In the genomic region with DNA sequence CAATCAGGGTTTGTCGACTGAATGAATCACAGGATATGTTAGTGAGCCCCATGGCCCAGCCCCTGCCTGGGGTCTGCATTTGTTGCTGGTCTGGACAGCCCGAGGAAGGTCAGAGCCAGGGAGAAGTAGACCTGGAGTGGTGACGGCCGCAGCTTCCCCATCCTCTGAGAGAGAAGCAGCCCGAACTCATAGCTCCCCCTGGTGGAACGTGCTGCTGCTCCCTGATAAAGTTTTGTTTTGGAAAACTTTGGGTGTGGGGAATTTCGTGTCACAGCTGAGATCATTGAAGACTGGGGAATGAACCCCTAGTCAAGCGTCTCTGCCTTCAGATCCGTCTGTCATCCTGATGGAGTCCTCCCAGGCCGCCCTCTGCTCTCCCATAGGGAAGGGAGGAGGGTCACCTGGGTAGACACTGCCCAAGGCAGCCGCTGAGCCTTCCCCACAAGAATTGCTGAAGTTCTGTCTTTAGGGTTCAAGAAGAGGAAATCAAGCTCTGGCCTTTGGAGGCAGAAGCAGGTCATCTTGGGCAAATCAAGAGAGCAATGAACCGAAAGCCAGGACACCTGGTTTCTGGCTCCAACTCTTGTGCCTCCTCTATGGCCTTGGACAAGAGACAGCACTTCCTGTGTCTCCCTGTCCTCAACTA, we compare ENCODE assay signal across 8 cellular contexts.
DNase-seq lines count a peak whose midpoint lies in the region; ATAC-seq and TF ChIP-seq lines count a peak whose summit lies in the region.

No MANE protein-coding gene starts in this region.

- H3K4me1 ChIP-seq in Peyer's patch (no peaks in the 10 kb centered on the region), trophoblast cell (ENCODE audit: control insufficient read depth in 1 of 2, insufficient read depth in 2 of 2, low read length in 2 of 2) (no peaks in the 10 kb centered on the region)

- H3K27me3 ChIP-seq in Peyer's patch (no peaks in the 10 kb centered on the region), trophoblast cell (ENCODE audit: insufficient read depth, low read length) (no peaks in the 10 kb centered on the region)

- H3K4me3 ChIP-seq in Peyer's patch (no peak overlapping the region), fibroblast of the aortic adventitia (ENCODE audit: low read depth, low read length) (no peak overlapping the region), trophoblast cell (ENCODE audit: low read depth, low read length) (no peak overlapping the region)

- DNase-seq in Peyer's patch (peak in 1 of 3 donors; percentile 52), fibroblast of the aortic adventitia (ENCODE audit: low read depth) (peak; percentile 58), trophoblast cell (peak; percentile 16 to 64)

- H2BK5ac ChIP-seq in trophoblast cell (ENCODE audit: low read depth, low read length, poor library complexity): no peak overlapping the region

- no peak for TF ChIP-seq POLR2A in Peyer's patch (IDR thresholded peaks at IDR 0.05)

- H3K36me3 ChIP-seq in Peyer's patch (no peaks in the 10 kb centered on the region), trophoblast cell (ENCODE audit: control insufficient read depth in 1 of 2, insufficient read depth in 2 of 2, low read length in 2 of 2) (peaks cover 0 to 2% of the 10 kb centered on the region in 2 experiments)

- ATAC-seq in GM21723 (IDR thresholded peaks at IDR 0.05; ENCODE audit: unreplicated experiment): no peak
- no peak for ATAC-seq in GM18520 (IDR thresholded peaks at IDR 0.05; ENCODE audit: unreplicated experiment)
- no peak for ATAC-seq in HG02571 (IDR thresholded peaks at IDR 0.05; ENCODE audit: unreplicated experiment)

- no peak overlapping the region for H3K9ac ChIP-seq in trophoblast cell (ENCODE audit: low read length)

- H3K27ac ChIP-seq in 22Rv1 (no peak overlapping the region), Peyer's patch (no peak overlapping the region), trophoblast cell (ENCODE audit: low read depth, low read length) (no peak overlapping the region)

- H3K18ac ChIP-seq in trophoblast cell (ENCODE audit: low read length): no peak overlapping the region

- H3K14ac ChIP-seq in trophoblast cell (ENCODE audit: low read length): no peak overlapping the region

- H3K79me1 ChIP-seq in trophoblast cell (ENCODE audit: low read length): no peaks in the 10 kb centered on the region

- TF ChIP-seq CTCF in 22Rv1 (IDR thresholded peaks at IDR 0.05) (peak; percentile 82), GM12872 (IDR thresholded peaks at IDR 0.05; ENCODE audit: insufficient read depth, low read depth, low read length) (peak; percentile 80), Peyer's patch (IDR thresholded peaks at IDR 0.05) (peak in 4 of 6 experiments; percentile 3 to 28 (median 18)), fibroblast of the aortic adventitia (IDR thresholded peaks at IDR 0.05; ENCODE audit: insufficient read depth, low read length) (peak; percentile 80)

- H4K91ac ChIP-seq in trophoblast cell (ENCODE audit: low read depth, low read length): no peak overlapping the region

- H4K8ac ChIP-seq in trophoblast cell (ENCODE audit: low read depth, low read length): no peak overlapping the region

- no peak overlapping the region for H3K4me2 ChIP-seq in trophoblast cell (ENCODE audit: low read length)

- H3K79me2 ChIP-seq in trophoblast cell (ENCODE audit: control insufficient read depth, insufficient read depth, low read length, poor library complexity): no peaks in the 10 kb centered on the region

- H3K9me3 ChIP-seq in Peyer's patch: no peaks in the 10 kb centered on the region
- no peaks in the 10 kb centered on the region for H3K9me3 ChIP-seq in trophoblast cell (ENCODE audit: insufficient read depth, low read depth, low read length)

- H3K4ac ChIP-seq in trophoblast cell (ENCODE audit: low read depth, low read length): no peak overlapping the region

- no peak overlapping the region for H2BK12ac ChIP-seq in trophoblast cell (ENCODE audit: low read length)

- no CpG with 5 or more reads among the region's 12 CpGs for WGBS in trophoblast cell (ENCODE audit: extremely low coverage, insufficient coverage, insufficient read length)

- H2AFZ ChIP-seq in trophoblast cell (ENCODE audit: insufficient read depth, low read length, poor library complexity): no peak overlapping the region

- no peak overlapping the region for H2BK120ac ChIP-seq in trophoblast cell (ENCODE audit: insufficient read depth, low read length, poor library complexity)

- H2AK5ac ChIP-seq in trophoblast cell (ENCODE audit: low read length): no peak overlapping the region

- no peak overlapping the region for H3K23ac ChIP-seq in trophoblast cell (ENCODE audit: low read length)

- H4K12ac ChIP-seq in trophoblast cell (ENCODE audit: low read depth, low read length): no peak overlapping the region

Comparison
In these comparisons a context has a peak if more than half of its experiments do, and no peak if none do; other contexts are left out.
1. CTCF ChIP-seq: peak in every context shown above with its lines; median percentile 82 in 22Rv1; 80 in GM12872; 80 in fibroblast of the aortic adventitia; 18 in Peyer's patch.